9 cellular contexts compared by ENCODE assay signal in the genomic region with DNA sequence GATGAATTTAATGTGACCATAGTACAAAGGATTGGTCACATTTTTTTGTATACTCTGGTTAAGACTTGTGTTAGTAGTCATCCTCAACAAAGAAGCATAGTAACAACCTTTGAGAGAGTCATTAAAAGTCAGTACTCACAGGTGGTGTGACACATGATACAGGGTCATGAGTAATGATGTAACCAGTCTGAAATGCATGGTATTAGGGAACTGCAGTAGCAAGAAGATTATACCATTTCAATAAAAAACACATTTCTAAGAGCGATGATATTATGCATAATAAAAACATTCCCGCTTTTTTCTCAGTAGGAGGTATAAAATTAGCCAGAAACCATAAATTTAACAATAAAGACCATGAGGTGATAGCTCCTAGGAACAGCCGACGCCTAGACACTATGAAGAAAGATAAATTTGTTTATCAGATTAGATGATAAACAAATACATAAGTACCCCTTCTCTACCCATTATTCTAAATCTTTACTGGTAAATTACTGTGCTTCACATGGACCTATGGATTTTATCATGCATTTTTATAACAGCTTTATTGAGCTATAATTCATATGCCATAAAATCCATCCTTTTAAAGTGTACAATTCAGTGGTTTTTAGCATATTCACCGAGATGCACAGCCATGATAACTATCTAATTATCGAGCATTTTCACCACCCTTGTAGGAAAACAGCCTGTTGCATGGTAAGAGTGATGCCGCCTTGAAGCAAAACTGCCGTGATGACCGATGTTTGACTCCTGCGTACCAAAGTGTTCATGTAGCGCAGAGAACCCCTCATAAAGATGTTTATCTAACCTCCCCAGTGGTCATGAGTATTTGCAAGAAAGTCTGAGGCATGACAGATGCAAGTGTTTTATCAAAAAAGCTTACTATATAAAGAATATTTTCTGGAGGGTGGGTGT. TPM values are rescaled to one million over a fixed set of nuclear protein-coding genes. Genes with fewer than 3 reads are reported as not detected.
DNase-seq lines count a peak whose midpoint lies in the region; ATAC-seq, FAIRE-seq and TF ChIP-seq lines count a peak whose summit lies in the region.
"Had no signal": no experiment of that assay in that cellular context is flagged by ENCODE, and none has a peak within 500 bp of the region (broad histone marks: within the 10 kb centered on the region; RNA-seq: fewer than 3 reads in every experiment).

No MANE protein-coding gene starts in this region.

- no peak for TF ChIP-seq EP300 in HepG2 (IDR thresholded peaks at IDR 0.05; ENCODE audit: low read depth in 2 of 2, low read length in 2 of 2)
- no peak for TF ChIP-seq EP300 in HepG2 (CRISPR knock-in tag; IDR thresholded peaks at IDR 0.05; ENCODE audit: borderline replicate concordance)

- POLR2A ChIA-PET in HepG2 (lab: Yijun Ruan, JAX) (no interaction called here), Panc1 (lab: Charles Lee) (no interaction called here)

- H3K27ac ChIP-seq in HepG2 (ENCODE audit: extremely low read length, insufficient read depth, low read length) (peak overlapping the region; percentile 8), right lobe of liver (no peak overlapping the region), Panc1 (ENCODE audit: low read length) (peak overlapping the region; percentile 96), coronary artery (no peak overlapping the region)

- no peaks in the 10 kb centered on the region for H4K20me1 ChIP-seq in HepG2 (ENCODE audit: insufficient read depth, low read length)

- no peaks in the 10 kb centered on the region for H3K79me2 ChIP-seq in HepG2 (ENCODE audit: insufficient read depth, low read length)

- in situ Hi-C loops in HepG2 (cut with HindIII; ENCODE audit: extremely low pct_ligation_motif_present, low pct_unique_long_range_greater_than_20kb), result no loop called here
- in situ Hi-C loops in Panc1 (cut with HindIII; ENCODE audit: low pct_unique_long_range_greater_than_20kb, low sequenced_read_pairs), result no loop called here

- DNase-seq in HepG2 (ENCODE audit: low spot score) (peak; percentile 18), right lobe of liver (no peak), Panc1 (ENCODE audit: low read depth, low spot score) (no peak), fibroblast of villous mesenchyme (ENCODE audit: low read depth) (peak; percentile 90), NCI-H187 treated with DMSO at 0.1 percent for 48 hours (lab: John Stamatoyannopoulos, UW) (no peak), Right ventricle myocardium superior (no peak), coronary artery (ENCODE audit: low spot score) (no peak)
- no peak for DNase-seq in activated naive CD4-positive, alpha-beta T cell treated with Interleukin-2 at 50 U/mL for 16 hours
- DNase-seq: activated CD8-positive, alpha-beta T cell treated with anti-CD3 and anti-CD28 coated beads, Interleukin-2, amount 10 ng/mL, durations not matched to agents 7 days and 5 days had no signal

- no TSS peak for BruUV-seq in HepG2 (replicated peaks; lab: Mats Ljungman, UMichigan)
- BruUV-seq in Panc1 (replicated peaks; lab: Mats Ljungman, UMichigan), result no TSS peak

- peak overlapping the region; percentile 41; the same call in 1 of the 2 replicates for H3K4me2 ChIP-seq in HepG2 (ENCODE audit: low read depth, low read length)

- H3K9me3 ChIP-seq in HepG2 (ENCODE audit: low read length), result no peaks in the 10 kb centered on the region
- H3K9me3 ChIP-seq in right lobe of liver, result no peaks in the 10 kb centered on the region
- peaks cover 12% of the 10 kb centered on the region for H3K9me3 ChIP-seq in Panc1 (ENCODE audit: control insufficient read depth, insufficient read depth, low read depth, low read length)

- no peak for FAIRE-seq in HepG2 (lab: Jason Lieb, UNC)

- WGBS in HepG2 (ENCODE audit: low lambda C conversion rate), result 70% methylated on average over 11 of the region's 11 CpGs
- 62% methylated on average over 9 of the region's 11 CpGs for WGBS in right lobe of liver (ENCODE audit: insufficient coverage, low coverage, low lambda C conversion rate, missing lambda C conversion rate)

- CTCF ChIA-PET in HepG2 (lab: Yijun Ruan, JAX; ENCODE audit: low intra/inter-chr PET ratio, low total read pairs) (no interaction called here), Panc1 (lab: Charles Lee) (no interaction called here)

- intact Hi-C loops in HepG2 (cut with micrococcal nuclease; ENCODE audit: unreplicated experiment), result no loop called here
- intact Hi-C loops in right lobe of liver (cut with DNase I), result no loop called here
- intact Hi-C loops in Panc1 (cut with micrococcal nuclease; ENCODE audit: unreplicated experiment), result no loop called here
- intact Hi-C loops in Right ventricle myocardium superior (cut with DNase I), result no loop called here

- no peak for TF ChIP-seq RAD21 in HepG2 (CRISPR knock-in tag; IDR thresholded peaks at IDR 0.05)

- no peak overlapping the region for H2AFZ ChIP-seq in HepG2 (ENCODE audit: low read length)

- no peak overlapping the region for H3K4me3 ChIP-seq in HepG2 (replicated peaks in 1 of 3; ENCODE audit: insufficient read depth in 1 of 3, low read depth in 2 of 3, low read length in 3 of 3)
- H3K4me3 ChIP-seq in right lobe of liver, result no peak overlapping the region
- H3K4me3 ChIP-seq in Panc1 (ENCODE audit: low read depth in 2 of 2, low read length in 2 of 2), result peak overlapping the region in 1 of 2 experiments; percentile 2; a peak in 1 of 4 replicates
- H3K4me3 ChIP-seq in fibroblast of villous mesenchyme (ENCODE audit: low read depth, low read length), result no peak overlapping the region
- no peak overlapping the region for H3K4me3 ChIP-seq in coronary artery

- ATAC-seq in HepG2 (no peak), right lobe of liver (no peak), Panc1 (peak; percentile 89), Right ventricle myocardium superior (ENCODE audit: poor library complexity) (no peak)
- ATAC-seq: activated CD8-positive, alpha-beta T cell treated with anti-CD3 and anti-CD28 coated beads, Interleukin-2, amount 10 ng/mL, durations not matched to agents 7 days and 5 days had no signal

- H3K27me3 ChIP-seq in HepG2 (ENCODE audit: control insufficient read depth in 1 of 2, insufficient read depth in 2 of 2, low read length in 2 of 2) (no peaks in the 10 kb centered on the region), right lobe of liver (no peaks in the 10 kb centered on the region), Panc1 (ENCODE audit: control insufficient read depth, insufficient read depth, low read length) (no peaks in the 10 kb centered on the region)

- TF ChIP-seq POLR2A in HepG2 (IDR thresholded peaks at IDR 0.05; ENCODE audit: insufficient read depth in 1 of 2, low read depth in 2 of 2, low read length in 2 of 2), result no peak
- no peak for TF ChIP-seq POLR2A in right lobe of liver (IDR thresholded peaks at IDR 0.05)

- H3K4me1 ChIP-seq in HepG2 (ENCODE audit: insufficient read depth, low read length) (peaks cover 39% of the 10 kb centered on the region), right lobe of liver (no peaks in the 10 kb centered on the region), Panc1 (ENCODE audit: control insufficient read depth, insufficient read depth, low read length) (peaks cover 17% of the 10 kb centered on the region)

- H3K36me3 ChIP-seq in HepG2 (replicated peaks in 1 of 2; ENCODE audit: control insufficient read depth in 1 of 2, insufficient read depth in 2 of 2, low read length in 2 of 2) (no peaks in the 10 kb centered on the region), right lobe of liver (no peaks in the 10 kb centered on the region), Panc1 (ENCODE audit: control insufficient read depth, insufficient read depth, low read length) (no peaks in the 10 kb centered on the region)

- H3K9ac ChIP-seq in HepG2 (ENCODE audit: insufficient read depth, low read depth, low read length), result no peak overlapping the region

- no peak for TF ChIP-seq CTCF in HepG2 (CRISPR knock-in tag; IDR thresholded peaks at IDR 0.05)
- TF ChIP-seq CTCF in right lobe of liver (IDR thresholded peaks at IDR 0.05), result no peak
- no peak for TF ChIP-seq CTCF in Panc1 (IDR thresholded peaks at IDR 0.05)
- TF ChIP-seq CTCF in fibroblast of villous mesenchyme (IDR thresholded peaks at IDR 0.05; ENCODE audit: insufficient read depth, low read depth, low read length), result no peak
- no peak for TF ChIP-seq CTCF in coronary artery (IDR thresholded peaks at IDR 0.05)

TF ChIP-seq in HepG2, 621 proteins besides CTCF, POLR2A, EP300 and RAD21 (continues in another document):
- TF ChIP-seq ZNF264 (CRISPR knock-in tag; IDR thresholded peaks at IDR 0.05), result no peak
- TF ChIP-seq CREB1 (IDR thresholded peaks at IDR 0.05), result 0 out of 2 replicates have a peak, but pooled peaks have one; percentile 12
- no peak for TF ChIP-seq CREB1 (CRISPR knock-in tag; IDR thresholded peaks at IDR 0.05)
- no peak for TF ChIP-seq ZNF879 (CRISPR knock-in tag; IDR thresholded peaks at IDR 0.05)
- TF ChIP-seq ESRRA (CRISPR knock-in tag; IDR thresholded peaks at IDR 0.05; ENCODE audit: low read depth), result no peak

RNA-seq across cellular contexts. Expression of gene TMPRSS5, which starts 41.8 kb away (rescaled TPM):
- total RNA-seq in HepG2 (2016; rRNA removed; fragmentation: Illumina TruSeq; extraction: Trizol) (0.40 TPM in 1 of 2 replicates, not detected in the other), right lobe of liver (under 1 TPM in 4 of 6 experiments, not detected in 2; 0.12 to 0.75 (median 0.43) TPM), Panc1 (2021; ENCODE audit: unreplicated experiment) (0.85 TPM), fibroblast of villous mesenchyme (under 0.01 and 0.43 TPM in 2 replicates), Right ventricle myocardium superior (1.3 TPM)
- not detected in 2 replicates for total RNA-seq in HepG2 (2016; cell fraction: cytosol; rRNA removed; fragmentation: Illumina TruSeq; extraction: Trizol; ENCODE audit: low read depth)
- total RNA-seq in HepG2 (2016; cell fraction: insoluble cytoplasmic fraction; rRNA removed; fragmentation: Illumina TruSeq; extraction: Trizol), result 0.12 and 0.37 TPM in 2 replicates
- total RNA-seq in HepG2 (2016; cell fraction: membrane; rRNA removed; fragmentation: Illumina TruSeq; extraction: Trizol), result 0.07 and 0.09 TPM in 2 replicates
- 0.85 and 0.96 TPM in 2 replicates for total RNA-seq in HepG2 (2016; cell fraction: nucleus; rRNA removed; fragmentation: Illumina TruSeq; extraction: Trizol)
- polyA plus RNA-seq in HepG2 (2011; rRNA removed), result 0.65 and 0.96 TPM in 2 replicates
- 0.29 and 0.34 TPM in 2 replicates for polyA plus RNA-seq in HepG2 (2011; cell fraction: cytosol; rRNA removed)
- polyA plus RNA-seq in HepG2 (2011; cell fraction: nucleus; rRNA removed), result 3.2 and 5.2 TPM in 2 replicates
- 0.29 and 0.43 TPM in 2 replicates for polyA plus RNA-seq in HepG2 (2012)
- polyA plus RNA-seq in HepG2 (2016; cell fraction: cytosol; fragmentation: Illumina TruSeq; extraction: Trizol; ENCODE audit: low read depth), result not detected in 2 replicates
- polyA plus RNA-seq in HepG2 (2016; cell fraction: insoluble cytoplasmic fraction; fragmentation: Illumina TruSeq; extraction: Trizol; ENCODE audit: low read depth), result not detected in 2 replicates
- not detected in 2 replicates for polyA plus RNA-seq in HepG2 (2016; cell fraction: membrane; fragmentation: Illumina TruSeq; extraction: Trizol; ENCODE audit: low read depth)
- 1.5 and 3.5 TPM in 2 replicates for polyA plus RNA-seq in HepG2 (2016; cell fraction: nucleus; fragmentation: Illumina TruSeq; extraction: Trizol; ENCODE audit: insufficient read depth, low read depth)
- polyA minus RNA-seq in HepG2 (2011; rRNA and poly(A)+ RNA removed; ENCODE audit: low replicate concordance), result 0.49 and 0.68 TPM in 2 replicates
- polyA minus RNA-seq in HepG2 (2011; cell fraction: cytosol; rRNA and poly(A)+ RNA removed), result not detected in 2 replicates
- polyA minus RNA-seq in HepG2 (2011; cell fraction: nucleus; rRNA and poly(A)+ RNA removed), result 1.3 and 1.7 TPM in 2 replicates
- polyA plus RNA-seq in Panc1 (2012; ENCODE audit: insufficient read length), result 0.82 TPM

Comparison
In these comparisons a context has a peak if more than half of its experiments do, and no peak if none do; other contexts are left out.
1. DNase-seq: peak in HepG2 (single experiment) and fibroblast of villous mesenchyme (single experiment); none in right lobe of liver (0 of 3), Panc1 (single experiment), NCI-H187 treated with DMSO at 0.1 percent for 48 hours (single experiment), Right ventricle myocardium superior (single experiment), activated naive CD4-positive, alpha-beta T cell treated with Interleukin-2 at 50 U/mL for 16 hours (single experiment) and coronary artery (single experiment).
2. H3K27ac ChIP-seq: peak in HepG2 (single experiment) and Panc1 (single experiment); none in right lobe of liver (0 of 3) and coronary artery (0 of 2).